Comparison of ENCODE assay signal across 16 cellular contexts in the genomic region with DNA sequence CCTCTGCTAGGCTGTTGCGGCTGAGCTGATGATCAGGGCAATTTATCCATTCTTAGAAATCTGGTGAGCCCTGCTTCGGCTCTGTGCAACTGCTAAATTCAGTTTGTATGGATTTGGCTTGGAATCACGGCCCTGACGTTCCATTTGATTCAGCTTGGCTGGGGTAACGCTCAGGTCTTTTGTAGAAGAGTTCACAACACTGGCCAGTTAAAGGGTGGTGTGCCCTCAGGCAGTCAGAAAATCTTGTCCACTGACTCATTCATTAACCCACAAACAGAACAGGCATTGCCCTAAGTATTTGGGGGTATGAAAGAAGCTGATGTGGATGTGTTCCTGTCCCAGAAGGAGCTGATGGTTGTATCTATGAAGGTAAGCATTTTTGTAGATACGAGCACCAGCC. TPM values are rescaled to one million over a fixed set of nuclear protein-coding genes. Genes with fewer than 3 reads are reported as not detected.
DNase-seq lines count a peak whose midpoint lies in the region; ATAC-seq, FAIRE-seq and TF ChIP-seq lines count a peak whose summit lies in the region.
"Had no signal": no experiment of that assay in that cellular context is flagged by ENCODE, and none has a peak within 500 bp of the region (broad histone marks: within the 10 kb centered on the region; RNA-seq: fewer than 3 reads in every experiment).

No MANE protein-coding gene starts in this region.

- H3K4me3 Mint-ChIP-seq in astrocyte (ENCODE audit: unreplicated experiment), result no peak overlapping the region
- no peak overlapping the region for H3K4me3 Mint-ChIP-seq in Caco-2 (ENCODE audit: unreplicated experiment)
- H3K4me3 Mint-ChIP-seq: activated CD4-positive, alpha-beta T cell treated with anti-CD3 and anti-CD28 coated beads for 36 hours; activated T-cell treated with anti-CD3 and anti-CD28 coated beads, Interleukin-2, amount 50 U/mL, for 4 hours; T-helper 17 cell had no signal

- H3K79me2 ChIP-seq in astrocyte (ENCODE audit: insufficient read depth, low read length), result no peaks in the 10 kb centered on the region

- TF ChIP-seq POLR2A in H54 (IDR thresholded peaks at IDR 0.05; ENCODE audit: low read depth, low read length), result no peak

- H3K9me3 Mint-ChIP-seq in astrocyte (ENCODE audit: unreplicated experiment), result peaks cover 4% of the 10 kb centered on the region
- H3K9me3 Mint-ChIP-seq in Caco-2 (ENCODE audit: unreplicated experiment), result no peaks in the 10 kb centered on the region
- H3K9me3 Mint-ChIP-seq: activated T-cell treated with anti-CD3 and anti-CD28 coated beads, Interleukin-2, amount 50 U/mL, for 4 hours had no signal

- no peak overlapping the region for H3K4me2 ChIP-seq in astrocyte (ENCODE audit: low read length)

- H3K4me1 Mint-ChIP-seq in astrocyte (ENCODE audit: low read depth, unreplicated experiment) (peaks cover 12% of the 10 kb centered on the region), Caco-2 (ENCODE audit: low read depth, unreplicated experiment) (peaks cover 12% of the 10 kb centered on the region)
- H3K4me1 Mint-ChIP-seq: activated CD4-positive, alpha-beta T cell treated with anti-CD3 and anti-CD28 coated beads for 36 hours had no signal

- H3K4me1 ChIP-seq in astrocyte (ENCODE audit: insufficient read depth, low read length) (no peaks in the 10 kb centered on the region), Caco-2 (peaks cover 17% of the 10 kb centered on the region)

- peak overlapping the region; percentile 15 for H3K27ac Mint-ChIP-seq in astrocyte (ENCODE audit: unreplicated experiment)
- H3K27ac Mint-ChIP-seq in Caco-2 (ENCODE audit: unreplicated experiment), result no peak overlapping the region
- H3K27ac Mint-ChIP-seq: activated CD4-positive, alpha-beta T cell treated with anti-CD3 and anti-CD28 coated beads for 36 hours; T-helper 17 cell had no signal

- H3K36me3 ChIP-seq in astrocyte (ENCODE audit: insufficient read depth, low read length), result no peaks in the 10 kb centered on the region
- no peaks in the 10 kb centered on the region for H3K36me3 ChIP-seq in kidney epithelial cell (ENCODE audit: control insufficient read depth, insufficient read depth, low read length)
- no peaks in the 10 kb centered on the region for H3K36me3 ChIP-seq in Caco-2 (ENCODE audit: control insufficient read depth, insufficient read depth, low read length)
- H3K36me3 ChIP-seq: gastrocnemius medialis, Peyer's patch, thyroid gland had no signal

- no TSS peak for BruUV-seq in Caco-2 (replicated peaks; lab: Mats Ljungman, UMichigan)

- H3K27me3 Mint-ChIP-seq in astrocyte (ENCODE audit: low read depth, unreplicated experiment) (peaks cover 6% of the 10 kb centered on the region), Caco-2 (ENCODE audit: insufficient read depth, unreplicated experiment) (no peaks in the 10 kb centered on the region)
- H3K27me3 Mint-ChIP-seq: activated CD4-positive, alpha-beta T cell treated with anti-CD3 and anti-CD28 coated beads for 36 hours; T-helper 17 cell had no signal

- H3K9me3 ChIP-seq in astrocyte (ENCODE audit: insufficient read depth, low read depth, low read length) (no peaks in the 10 kb centered on the region), Caco-2 (no peaks in the 10 kb centered on the region)
- H3K9me3 ChIP-seq: gastrocnemius medialis, Peyer's patch, thyroid gland had no signal

- no peaks in the 10 kb centered on the region for H4K20me1 ChIP-seq in astrocyte (ENCODE audit: insufficient read depth, low read length)

- H3K27me3 ChIP-seq in astrocyte (ENCODE audit: insufficient read depth, low read length) (no peaks in the 10 kb centered on the region), kidney epithelial cell (ENCODE audit: control insufficient read depth, insufficient read depth, low read length) (no peaks in the 10 kb centered on the region), Caco-2 (replicated peaks; ENCODE audit: control insufficient read depth, insufficient read depth, low read length) (no peaks in the 10 kb centered on the region; the same call in 1 of the 2 replicates)
- H3K27me3 ChIP-seq: gastrocnemius medialis, Peyer's patch, thyroid gland had no signal

- FAIRE-seq in H54 (lab: Jason Lieb, UNC) (no peak), astrocyte (lab: Jason Lieb, UNC) (no peak)
- FAIRE-seq: GM12878 had no signal

- intact Hi-C loops in Caco-2 (cut with micrococcal nuclease; ENCODE audit: unreplicated experiment), result no loop called here

- TF ChIP-seq CTCF in AG09309 (IDR thresholded peaks at IDR 0.05; ENCODE audit: control insufficient read depth, insufficient read depth, low read depth, low read length, missing control alignments) (no peak), astrocyte (IDR thresholded peaks at IDR 0.05; ENCODE audit: insufficient read depth, low read depth, low read length) (no peak), kidney epithelial cell (IDR thresholded peaks at IDR 0.05; ENCODE audit: insufficient read depth, low read length, poor library complexity, severe bottlenecking) (no peak), Caco-2 (IDR thresholded peaks at IDR 0.05; ENCODE audit: insufficient read depth in 1 of 2, low read depth in 1 of 2, low read length in 1 of 2, severe bottlenecking in 1 of 2, unreplicated experiment in 1 of 2) (no peak)

- POLR2A ChIA-PET in Caco-2 (lab: Charles Lee), result no interaction called here

- no peak for ATAC-seq in GM21447 (IDR thresholded peaks at IDR 0.05; ENCODE audit: unreplicated experiment)
- ATAC-seq: activated T-cell treated with anti-CD3 and anti-CD28 coated beads, Interleukin-2, amount 50 U/mL, for 4 hours; T-helper 17 cell had no signal

- H3K36me3 Mint-ChIP-seq in astrocyte (ENCODE audit: low read depth, unreplicated experiment) (no peaks in the 10 kb centered on the region), Caco-2 (ENCODE audit: insufficient read depth, unreplicated experiment) (no peaks in the 10 kb centered on the region)

- H3K9ac ChIP-seq in astrocyte (ENCODE audit: low read length), result no peak overlapping the region

- H3K4me3 ChIP-seq in AG09309 (ENCODE audit: control insufficient read depth, low read depth, low read length) (no peak overlapping the region), astrocyte (ENCODE audit: insufficient read depth, low read depth, low read length) (no peak overlapping the region), kidney epithelial cell (ENCODE audit: low read depth, low read length) (no peak overlapping the region), Caco-2 (ENCODE audit: low read depth, low read length) (no peak overlapping the region)
- H3K4me3 ChIP-seq: gastrocnemius medialis, GM12878, Peyer's patch, thyroid gland had no signal

- CTCF ChIA-PET in Caco-2 (lab: Charles Lee), result no interaction called here

- DNase-seq in AG09309 (ENCODE audit: low read depth) (peak; percentile 13), H54 (ENCODE audit: insufficient read length, low spot score) (peak; percentile 15), astrocyte (ENCODE audit: low read depth) (peak; percentile 16), kidney epithelial cell (ENCODE audit: low read depth) (peak; percentile 38), iPS-NIHi7 (ENCODE audit: extremely low spot score) (no peak), NCI-H2196 treated with DMSO at 0.1 percent for 48 hours (lab: John Stamatoyannopoulos, UW; ENCODE audit: unreplicated experiment) (no peak), Caco-2 (no peak)
- DNase-seq: activated CD4-positive, alpha-beta T cell treated with anti-CD3 and anti-CD28 coated beads for 36 hours; activated T-cell treated with anti-CD3 and anti-CD28 coated beads, Interleukin-2, amount 50 U/mL, for 4 hours; DMS79; gastrocnemius medialis; Peyer's patch; T-helper 17 cell had no signal

- no peak overlapping the region for H2AFZ ChIP-seq in astrocyte (ENCODE audit: low read depth, low read length)

- no peak overlapping the region for H3K27ac ChIP-seq in astrocyte (ENCODE audit: low read depth, low read length)

RNA-seq across cellular contexts. Expression of a gene that starts 53.9 kb away (rescaled TPM):
- total RNA-seq in astrocyte (1.7 and 2.8 TPM in 2 replicates), kidney epithelial cell (2.7 and 5.7 TPM in 2 replicates), Caco-2 (2022) (1.9 and 3.2 TPM in 2 replicates)

Comparison
In these comparisons a context has a peak if more than half of its experiments do, and no peak if none do; other contexts are left out.
1. DNase-seq: peak in AG09309 (single experiment), H54 (single experiment), astrocyte (single experiment) and kidney epithelial cell (single experiment); none in iPS-NIHi7 (single experiment), NCI-H2196 treated with DMSO at 0.1 percent for 48 hours (single experiment) and Caco-2 (0 of 2).